Comparison of ENCODE assay signal across 16 cellular contexts in the genomic region with DNA sequence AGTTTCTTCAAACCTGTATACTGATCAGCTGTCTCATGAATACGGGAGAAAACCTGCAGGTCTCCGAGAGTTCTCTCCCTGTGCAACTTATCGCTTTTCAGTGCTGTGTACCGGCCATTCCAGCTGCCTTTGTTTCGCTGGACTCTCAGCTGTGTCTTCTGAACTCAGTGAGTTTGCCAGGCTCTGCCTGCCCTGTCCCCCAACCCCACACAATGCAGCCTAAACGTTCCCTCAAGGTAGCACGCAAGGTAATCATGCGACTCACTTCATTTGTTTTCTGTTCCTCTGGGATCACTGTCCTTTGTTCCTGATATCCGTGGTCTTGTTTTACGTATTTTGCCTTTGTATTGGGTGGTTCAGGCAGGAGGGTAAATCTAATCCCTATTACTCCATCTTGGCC. TPM values are rescaled to one million over a fixed set of nuclear protein-coding genes. Genes with fewer than 3 reads are reported as not detected.
A peak's percentile ranks its signal among the peaks of the same experiment; 100 is the strongest.
DNase-seq lines count a peak whose midpoint lies in the region; ATAC-seq and TF ChIP-seq lines count a peak whose summit lies in the region.
"Had no signal": no experiment of that assay in that cellular context is flagged by ENCODE, and none has a peak within 500 bp of the region (broad histone marks: within the 10 kb centered on the region; RNA-seq: fewer than 3 reads in every experiment).

No MANE protein-coding gene starts in this region.

- no peak overlapping the region for H3K27ac Mint-ChIP-seq in activated CD4-positive, alpha-beta T cell treated with anti-CD3 and anti-CD28 coated beads, Interleukin-2, amount 10 ng/mL, durations not matched to agents 24 days and 14 days
- H3K27ac Mint-ChIP-seq in endodermal cell (peak overlapping the region; percentile 72), progenitor cell of endocrine pancreas (peak overlapping the region; percentile 23)

- WGBS in endodermal cell (ENCODE audit: insufficient coverage in 1 of 2, insufficient read length in 1 of 2), 2 experiments = 87 to 90% methylated on average over 9 to 10 of the region's 10 CpGs

- H3K36me3 ChIP-seq in HUES48 (ENCODE audit: control insufficient read depth, insufficient read depth, low read length) (peaks cover 26% of the 10 kb centered on the region), endodermal cell (ENCODE audit: control insufficient read depth, insufficient read depth, low read length) (peaks cover 48% of the 10 kb centered on the region)

- no peaks in the 10 kb centered on the region for H3K27me3 ChIP-seq in HUES48 (ENCODE audit: control insufficient read depth, insufficient read depth, low read length)
- no peaks in the 10 kb centered on the region for H3K27me3 ChIP-seq in endodermal cell (ENCODE audit: control insufficient read depth, insufficient read depth, low read length, poor library complexity, severe bottlenecking)

- H3K4me3 ChIP-seq in HUES48 (ENCODE audit: low read depth, low read length) = no peak overlapping the region
- no peak overlapping the region for H3K4me3 ChIP-seq in endodermal cell (ENCODE audit: low read length)
- H3K4me3 ChIP-seq: HAP-1 had no signal

- no peak for ATAC-seq in left ventricle myocardium superior

- H3K9me3 Mint-ChIP-seq in activated CD4-positive, alpha-beta T cell treated with anti-CD3 and anti-CD28 coated beads, Interleukin-2, amount 10 ng/mL, durations not matched to agents 24 days and 14 days = no peaks in the 10 kb centered on the region
- H3K9me3 Mint-ChIP-seq in endodermal cell = no peaks in the 10 kb centered on the region
- no peaks in the 10 kb centered on the region for H3K9me3 Mint-ChIP-seq in progenitor cell of endocrine pancreas (ENCODE audit: low read depth)
- H3K9me3 Mint-ChIP-seq: CD14-positive monocyte; CD8-positive, alpha-beta memory T cell had no signal

- no peaks in the 10 kb centered on the region for H3K27me3 Mint-ChIP-seq in activated CD4-positive, alpha-beta T cell treated with anti-CD3 and anti-CD28 coated beads, Interleukin-2, amount 10 ng/mL, durations not matched to agents 24 days and 14 days
- no peaks in the 10 kb centered on the region for H3K27me3 Mint-ChIP-seq in endodermal cell (ENCODE audit: insufficient read depth)
- H3K27me3 Mint-ChIP-seq in progenitor cell of endocrine pancreas = no peaks in the 10 kb centered on the region
- H3K27me3 Mint-ChIP-seq: CD8-positive, alpha-beta memory T cell had no signal

- H3K36me3 Mint-ChIP-seq in activated CD4-positive, alpha-beta T cell treated with anti-CD3 and anti-CD28 coated beads, Interleukin-2, amount 10 ng/mL, durations not matched to agents 24 days and 14 days (ENCODE audit: low read depth) = peaks cover 26% of the 10 kb centered on the region
- H3K36me3 Mint-ChIP-seq in endodermal cell (ENCODE audit: low read depth) (peaks cover 38% of the 10 kb centered on the region), progenitor cell of endocrine pancreas (ENCODE audit: insufficient read depth) (peaks cover 21% of the 10 kb centered on the region)

- intact Hi-C loops in activated CD4-positive, alpha-beta T cell treated with anti-CD3 and anti-CD28 coated beads, Interleukin-2, amount 10 ng/mL, durations not matched to agents 24 days and 14 days (cut with micrococcal nuclease) = no loop called here
- intact Hi-C loops in cardiac septum (cut with DNase I) = no loop called here
- intact Hi-C loops in left ventricle myocardium superior (cut with micrococcal nuclease) = no loop called here

- no peak overlapping the region for H3K4me3 Mint-ChIP-seq in activated CD4-positive, alpha-beta T cell treated with anti-CD3 and anti-CD28 coated beads, Interleukin-2, amount 10 ng/mL, durations not matched to agents 24 days and 14 days
- H3K4me3 Mint-ChIP-seq in endodermal cell = no peak overlapping the region
- H3K4me3 Mint-ChIP-seq in progenitor cell of endocrine pancreas (ENCODE audit: low read depth) = no peak overlapping the region
- H3K4me3 Mint-ChIP-seq: CD14-positive monocyte; CD8-positive, alpha-beta memory T cell had no signal

- H3K9ac ChIP-seq in HUES48 (ENCODE audit: low read depth, low read length) (peak overlapping the region; percentile 19; the same call in 1 of the 2 replicates), endodermal cell (ENCODE audit: extremely low read depth, low read length, poor library complexity, severe bottlenecking) (no peak overlapping the region)

- H3K27ac ChIP-seq in HUES48 (ENCODE audit: low read depth, low read length) (peak overlapping the region; percentile 31), endodermal cell (ENCODE audit: low read depth, low read length) (no peak overlapping the region)
- H3K27ac ChIP-seq: 22Rv1 had no signal

- H3K4me1 ChIP-seq in HUES48 (ENCODE audit: control insufficient read depth, insufficient read depth, low read length) (peaks cover 11% of the 10 kb centered on the region), endodermal cell (ENCODE audit: control insufficient read depth, insufficient read depth, low read length) (no peaks in the 10 kb centered on the region)
- H3K4me1 ChIP-seq: Caco-2, HAP-1 had no signal

- no peak for TF ChIP-seq CTCF in endodermal cell (conservative IDR thresholded peaks at IDR 0.05)
- no peak for TF ChIP-seq CTCF in progenitor cell of endocrine pancreas (IDR thresholded peaks at IDR 0.05; ENCODE audit: unreplicated experiment)

- H3K4me1 Mint-ChIP-seq in activated CD4-positive, alpha-beta T cell treated with anti-CD3 and anti-CD28 coated beads, Interleukin-2, amount 10 ng/mL, durations not matched to agents 24 days and 14 days = peaks cover 3% of the 10 kb centered on the region
- H3K4me1 Mint-ChIP-seq in endodermal cell (peaks cover 5% of the 10 kb centered on the region), progenitor cell of endocrine pancreas (ENCODE audit: low read depth) (peaks cover 3% of the 10 kb centered on the region)

- H3K9me3 ChIP-seq in HUES48 (ENCODE audit: control insufficient read depth, insufficient read depth, low read length) (no peaks in the 10 kb centered on the region), endodermal cell (ENCODE audit: control insufficient read depth, low read length) (peaks cover 7% of the 10 kb centered on the region)
- H3K9me3 ChIP-seq: Caco-2, HAP-1 had no signal

- DNase-seq in activated CD4-positive, alpha-beta T cell treated with anti-CD3 and anti-CD28 coated beads, Interleukin-2, amount 10 ng/mL, durations not matched to agents 24 days and 14 days = peak; percentile 48
- DNase-seq in activated CD4-positive, alpha-beta T cell treated with anti-CD3 and anti-CD28 coated beads, Interleukin-2, amount 50 U/mL, for 1 hour = no peak
- no peak for DNase-seq in endodermal cell
- DNase-seq in progenitor cell of endocrine pancreas (ENCODE audit: low spot score, unreplicated experiment) = no peak
- DNase-seq in activated CD8-positive, alpha-beta memory T cell treated with anti-CD3 and anti-CD28 coated beads for 24 hours = no peak
- no peak for DNase-seq in cardiac septum (ENCODE audit: low spot score)
- no peak for DNase-seq in left ventricle myocardium superior
- DNase-seq: Caco-2; CD8-positive, alpha-beta memory T cell; DND-41; GF-D8; IMR-90 had no signal

RNA-seq across cellular contexts. Expression of gene RBM7, which starts 13.5 kb away (rescaled TPM):
- 40.1 and 42.5 TPM in 2 replicates for total RNA-seq in activated CD4-positive, alpha-beta T cell treated with anti-CD3 and anti-CD28 coated beads, Interleukin-2, amount 10 ng/mL, durations not matched to agents 24 days and 14 days
- total RNA-seq in endodermal cell (10 to 100 TPM; 46.8 to 56.4 TPM), progenitor cell of endocrine pancreas (46.8 and 54.5 TPM in 2 replicates), cardiac septum (20.3 TPM), left ventricle myocardium superior (20.4 TPM)
- 34.4 TPM for polyA plus RNA-seq in endodermal cell (2013, experiment 1 of 2)
- polyA plus RNA-seq in endodermal cell (2013, experiment 2 of 2) = 37.5 TPM

RNA-seq across cellular contexts. Expression of gene C11orf71, which starts 13.6 kb away (rescaled TPM):
- 6.4 and 6.8 TPM in 2 replicates for total RNA-seq in activated CD4-positive, alpha-beta T cell treated with anti-CD3 and anti-CD28 coated beads, Interleukin-2, amount 10 ng/mL, durations not matched to agents 24 days and 14 days
- 10 to 100 TPM in 1 of 2 donors, 1 to 10 TPM in 1; 6.2 to 10.0 TPM for total RNA-seq in endodermal cell
- 6.1 TPM for polyA plus RNA-seq in endodermal cell (2013, experiment 1 of 2)
- 4.7 TPM for polyA plus RNA-seq in endodermal cell (2013, experiment 2 of 2)
- 6.9 and 8.5 TPM in 2 replicates for total RNA-seq in progenitor cell of endocrine pancreas
- 9.9 TPM for total RNA-seq in cardiac septum
- 9.4 TPM for total RNA-seq in left ventricle myocardium superior

RNA-seq across cellular contexts. Expression of gene REXO2, which starts 25.3 kb away (rescaled TPM):
- total RNA-seq in activated CD4-positive, alpha-beta T cell treated with anti-CD3 and anti-CD28 coated beads, Interleukin-2, amount 10 ng/mL, durations not matched to agents 24 days and 14 days = 98.6 and 99.5 TPM in 2 replicates
- 10 to 100 TPM; 69.8 to 89.9 TPM for total RNA-seq in endodermal cell
- 55.9 TPM for polyA plus RNA-seq in endodermal cell (2013, experiment 1 of 2)
- polyA plus RNA-seq in endodermal cell (2013, experiment 2 of 2) = 54.0 TPM
- total RNA-seq in progenitor cell of endocrine pancreas = 51.3 and 54.7 TPM in 2 replicates
- 162 TPM for total RNA-seq in cardiac septum
- total RNA-seq in left ventricle myocardium superior = 161 TPM
